14 cellular contexts compared by ENCODE assay signal in the genomic region with DNA sequence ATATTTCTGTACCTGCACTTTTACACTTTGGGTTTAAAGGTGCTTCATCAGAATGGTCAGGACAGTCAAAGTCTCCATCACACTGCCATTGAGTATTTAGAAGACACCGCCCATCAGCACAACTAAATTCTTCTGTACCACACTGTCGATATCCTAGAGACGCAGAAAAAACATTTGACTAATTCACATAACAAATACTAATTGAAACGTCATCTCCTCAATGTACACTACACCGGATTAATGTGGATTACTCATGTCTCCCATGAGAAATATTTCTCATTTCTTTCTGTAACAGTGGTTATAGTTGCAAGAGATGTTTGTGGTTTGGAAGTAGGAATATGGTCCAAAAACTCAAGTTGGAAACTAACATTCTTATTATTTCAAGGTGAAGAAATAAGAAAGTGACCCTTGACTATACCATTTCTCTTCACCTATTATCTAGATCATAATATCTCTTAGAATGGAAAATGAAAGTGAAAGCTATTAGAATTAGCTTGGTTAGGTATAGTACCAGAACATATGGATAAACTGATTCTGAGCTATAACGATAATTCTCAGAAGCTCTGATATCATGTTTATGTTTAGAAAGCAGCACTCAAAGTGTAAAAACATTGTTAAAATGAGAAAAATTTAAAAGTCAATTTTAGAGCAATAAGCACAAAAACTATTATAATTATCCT.
DNase-seq lines count a peak whose midpoint lies in the region; ATAC-seq and TF ChIP-seq lines count a peak whose summit lies in the region.
"Had no signal": no experiment of that assay in that cellular context is flagged by ENCODE, and none has a peak within 500 bp of the region (broad histone marks: within the 10 kb centered on the region; RNA-seq: fewer than 3 reads in every experiment).

No MANE protein-coding gene starts in this region.

- ATAC-seq in foreskin keratinocyte = peak; percentile 94
- no peak for ATAC-seq in HG03045 (IDR thresholded peaks at IDR 0.05; ENCODE audit: unreplicated experiment)
- no peak for ATAC-seq in left colon
- ATAC-seq in activated naive CD8-positive, alpha-beta T cell treated with anti-CD3 and anti-CD28 coated beads, Interleukin-2, amount 50 U/mL, for 24 hours = no peak
- ATAC-seq: activated T-cell treated with anti-CD3 and anti-CD28 coated beads, Interleukin-2, amount 50 U/mL, for 72 hours had no signal

- H3K9me3 ChIP-seq in adipocyte (ENCODE audit: control insufficient read depth, low read length) = no peaks in the 10 kb centered on the region
- H3K9me3 ChIP-seq: SJSA1 had no signal

- H3K27ac ChIP-seq in foreskin keratinocyte = no peak overlapping the region
- H3K27ac ChIP-seq: SJSA1 had no signal

- no peaks in the 10 kb centered on the region for H3K27me3 Mint-ChIP-seq in activated CD4-positive, alpha-beta memory T cell treated with anti-CD3 and anti-CD28 coated beads for 36 hours
- no peaks in the 10 kb centered on the region for H3K27me3 Mint-ChIP-seq in activated naive CD8-positive, alpha-beta T cell treated with anti-CD3 and anti-CD28 coated beads, Interleukin-2, amount 50 U/mL, for 24 hours
- H3K27me3 Mint-ChIP-seq: B cell, type B pancreatic cell had no signal

- no peak overlapping the region for H3K27ac Mint-ChIP-seq in activated CD4-positive, alpha-beta memory T cell treated with anti-CD3 and anti-CD28 coated beads for 36 hours
- no peak overlapping the region for H3K27ac Mint-ChIP-seq in activated naive CD8-positive, alpha-beta T cell treated with anti-CD3 and anti-CD28 coated beads, Interleukin-2, amount 50 U/mL, for 24 hours
- H3K27ac Mint-ChIP-seq: activated T-cell treated with anti-CD3 and anti-CD28 coated beads, Interleukin-2, amount 50 U/mL, for 72 hours; B cell; type B pancreatic cell had no signal

- H3K27me3 ChIP-seq in adipocyte (replicated peaks; ENCODE audit: control insufficient read depth, insufficient read depth, low read length) (no peaks in the 10 kb centered on the region), foreskin keratinocyte (no peaks in the 10 kb centered on the region)
- H3K27me3 ChIP-seq: SJSA1 had no signal

- peaks cover 4% of the 10 kb centered on the region for H3K9me3 Mint-ChIP-seq in activated CD4-positive, alpha-beta memory T cell treated with anti-CD3 and anti-CD28 coated beads for 36 hours
- peaks cover 5% of the 10 kb centered on the region for H3K9me3 Mint-ChIP-seq in activated naive CD8-positive, alpha-beta T cell treated with anti-CD3 and anti-CD28 coated beads, Interleukin-2, amount 50 U/mL, for 24 hours
- H3K9me3 Mint-ChIP-seq: type B pancreatic cell had no signal

- CTCF ChIA-PET in AG04449 (lab: Yijun Ruan, JAX) = no interaction called here
- CTCF ChIA-PET in activated CD4-positive, alpha-beta memory T cell treated with anti-CD3 and anti-CD28 coated beads for 36 hours (lab: Charles Lee) = no interaction called here

- intact Hi-C loops in left colon (cut with DNase I, micrococcal nuclease) = no loop called here
- intact Hi-C loops in activated CD4-positive, alpha-beta memory T cell treated with anti-CD3 and anti-CD28 coated beads for 36 hours (cut with micrococcal nuclease) = no loop called here

- H3K4me1 ChIP-seq in adipocyte (ENCODE audit: control insufficient read depth, insufficient read depth, low read length) = peaks cover 8% of the 10 kb centered on the region
- H3K4me1 ChIP-seq in foreskin keratinocyte = no peaks in the 10 kb centered on the region
- H3K4me1 ChIP-seq: SJSA1 had no signal

- TF ChIP-seq CTCF in AG04449 (IDR thresholded peaks at IDR 0.05; ENCODE audit: insufficient read depth, low read length, missing control alignments) (no peak), foreskin keratinocyte (conservative IDR thresholded peaks at IDR 0.05) (no peak)

- H3K9ac ChIP-seq in adipocyte (ENCODE audit: low read length) = no peak overlapping the region

- no peaks in the 10 kb centered on the region for H3K36me3 Mint-ChIP-seq in activated CD4-positive, alpha-beta memory T cell treated with anti-CD3 and anti-CD28 coated beads for 36 hours
- H3K36me3 Mint-ChIP-seq in activated naive CD8-positive, alpha-beta T cell treated with anti-CD3 and anti-CD28 coated beads, Interleukin-2, amount 50 U/mL, for 24 hours (ENCODE audit: low read depth) = no peaks in the 10 kb centered on the region
- H3K36me3 Mint-ChIP-seq: type B pancreatic cell had no signal

- peak; percentile 57 for DNase-seq in AG04449 (ENCODE audit: low read depth, low spot score)
- peak; percentile 31 for DNase-seq in HS-27A (ENCODE audit: low read depth)
- peak; percentile 79 for DNase-seq in adipocyte (ENCODE audit: low read depth)
- DNase-seq in foreskin keratinocyte = peak; percentile 44 to 75
- DNase-seq in left colon = no peak
- no peak for DNase-seq in activated CD4-positive, alpha-beta memory T cell treated with anti-CD3 and anti-CD28 coated beads for 36 hours
- no peak for DNase-seq in activated naive CD8-positive, alpha-beta T cell treated with anti-CD3 and anti-CD28 coated beads, Interleukin-2, amount 50 U/mL, for 24 hours
- DNase-seq: activated T-cell treated with anti-CD3 and anti-CD28 coated beads, Interleukin-2, amount 50 U/mL, for 72 hours; NCI-H524; stimulated activated CD4-positive, alpha-beta T cell treated with anti-CD3 and anti-CD28 coated beads, Interleukin-12 subunit alpha, Interleukin-12 subunit beta, amount 100 ng/mL, for 4 hours had no signal

- no peak overlapping the region for H3K4me3 ChIP-seq in AG04449 (ENCODE audit: low read depth, low read length)
- peak overlapping the region; percentile 61 for H3K4me3 ChIP-seq in adipocyte (ENCODE audit: low read length)
- H3K4me3 ChIP-seq: SJSA1 had no signal

- H3K36me3 ChIP-seq in adipocyte (ENCODE audit: control insufficient read depth, insufficient read depth, low read length, severe bottlenecking) = no peaks in the 10 kb centered on the region
- H3K36me3 ChIP-seq: SJSA1 had no signal

- POLR2A ChIA-PET in AG04449 (lab: Yijun Ruan, JAX) = no interaction called here
- POLR2A ChIA-PET in activated CD4-positive, alpha-beta memory T cell treated with anti-CD3 and anti-CD28 coated beads for 36 hours (lab: Charles Lee) = no interaction called here

- no peaks in the 10 kb centered on the region for H3K4me1 Mint-ChIP-seq in activated CD4-positive, alpha-beta memory T cell treated with anti-CD3 and anti-CD28 coated beads for 36 hours (ENCODE audit: low read depth)
- H3K4me1 Mint-ChIP-seq in activated naive CD8-positive, alpha-beta T cell treated with anti-CD3 and anti-CD28 coated beads, Interleukin-2, amount 50 U/mL, for 24 hours = no peaks in the 10 kb centered on the region
- H3K4me1 Mint-ChIP-seq: B cell had no signal

- no peak overlapping the region for H3K4me3 Mint-ChIP-seq in activated CD4-positive, alpha-beta memory T cell treated with anti-CD3 and anti-CD28 coated beads for 36 hours
- no peak overlapping the region for H3K4me3 Mint-ChIP-seq in activated naive CD8-positive, alpha-beta T cell treated with anti-CD3 and anti-CD28 coated beads, Interleukin-2, amount 50 U/mL, for 24 hours
- H3K4me3 Mint-ChIP-seq: activated T-cell treated with anti-CD3 and anti-CD28 coated beads, Interleukin-2, amount 50 U/mL, for 72 hours; B cell; type B pancreatic cell had no signal

Comparison
In these comparisons a context has a peak if more than half of its experiments do, and no peak if none do; other contexts are left out.
1. DNase-seq: peak in AG04449 (single experiment), HS-27A (single experiment), adipocyte (single experiment) and foreskin keratinocyte (2 of 2); none in left colon (0 of 2), activated CD4-positive, alpha-beta memory T cell treated with anti-CD3 and anti-CD28 coated beads for 36 hours (single experiment) and activated naive CD8-positive, alpha-beta T cell treated with anti-CD3 and anti-CD28 coated beads, Interleukin-2, amount 50 U/mL, for 24 hours (single experiment).